In the genomic region with DNA sequence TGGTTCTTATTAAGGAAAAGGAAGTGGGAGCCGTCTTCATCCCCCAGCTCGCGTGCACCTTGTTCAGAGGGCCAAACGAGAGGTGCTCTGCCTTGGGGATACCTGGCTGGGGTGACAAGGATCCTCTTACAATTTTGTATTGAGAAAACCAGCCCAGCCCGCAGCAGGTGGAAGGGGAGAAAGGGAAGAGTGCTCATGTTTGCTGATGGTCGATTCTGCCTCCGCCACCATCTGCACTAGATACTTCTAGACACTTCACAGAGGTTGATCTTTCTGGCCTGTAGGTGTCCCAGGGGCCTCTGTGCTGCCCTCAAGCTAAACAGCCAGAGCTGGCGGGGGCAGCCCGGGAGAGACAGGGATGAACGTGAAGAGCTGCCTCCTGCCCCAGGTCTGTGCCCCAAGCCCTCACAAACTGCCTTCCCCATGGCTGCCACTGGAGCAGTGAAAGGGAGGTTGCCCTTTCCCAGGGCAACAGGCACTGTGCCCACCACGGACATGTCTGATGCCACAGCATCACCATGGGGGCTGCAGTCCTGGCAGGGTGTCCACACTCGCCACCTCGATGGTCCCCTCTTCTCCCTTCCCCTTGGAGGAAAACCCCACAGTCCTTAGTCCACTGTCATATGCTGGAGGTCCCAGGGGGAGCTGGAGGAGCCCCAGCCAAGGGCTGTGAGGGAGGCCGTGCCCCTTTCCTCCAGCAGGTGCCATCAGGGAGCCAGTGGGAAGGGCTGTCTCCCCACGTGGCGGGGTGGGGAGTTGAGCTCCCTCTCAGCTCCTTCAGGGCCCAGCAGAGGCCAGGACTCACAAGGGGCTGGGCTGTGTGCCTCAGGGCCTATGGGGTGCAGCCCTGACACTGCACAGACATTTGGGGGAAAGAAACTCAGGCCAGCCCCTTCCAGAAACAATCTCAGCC, we compare ENCODE assay signal across 9 cellular contexts. TPM values are rescaled to one million over a fixed set of nuclear protein-coding genes. Genes with fewer than 3 reads are reported as not detected.
A peak's percentile ranks its signal among the peaks of the same experiment; 100 is the strongest.
DNase-seq lines count a peak whose midpoint lies in the region; ATAC-seq and TF ChIP-seq lines count a peak whose summit lies in the region.
"Had no signal": no experiment of that assay in that cellular context is flagged by ENCODE, and none has a peak within 500 bp of the region (broad histone marks: within the 10 kb centered on the region; RNA-seq: fewer than 3 reads in every experiment).

No MANE protein-coding gene starts in this region.

- DNase-seq in Calu3 (peak; percentile 37), HL-60 (ENCODE audit: low read depth in 1 of 2, low spot score in 1 of 2) (no peak), lower lobe of right lung (no peak), heart left ventricle (no peak), GOT3 (lab: John Stamatoyannopoulos, UW) (no peak)
- peak; percentile 18 for DNase-seq in activated CD4-positive, alpha-beta memory T cell treated with anti-CD3 and anti-CD28 coated beads for 36 hours
- no peak for DNase-seq in stimulated activated CD4-positive, alpha-beta T cell treated with anti-CD3 and anti-CD28 coated beads, Interleukin-4, amount 100 ng/mL, for 1 hour
- DNase-seq: NCI-H2029 treated with DMSO at 0.1 percent for 48 hours had no signal

- H3K4me1 Mint-ChIP-seq in Calu3 (ENCODE audit: low read depth, unreplicated experiment), result peaks cover 10% of the 10 kb centered on the region
- no peaks in the 10 kb centered on the region for H3K4me1 Mint-ChIP-seq in activated CD4-positive, alpha-beta memory T cell treated with anti-CD3 and anti-CD28 coated beads for 36 hours (ENCODE audit: low read depth)

- BruUV-seq in Calu3 (replicated peaks; lab: Mats Ljungman, UMichigan), result no TSS peak

- CTCF ChIA-PET in Calu3 (lab: Charles Lee), result interaction anchor here (0.5 to 1.4 kb wide), 6 partner anchors 8 to 91 kb away, joined by 3 to 14 read pairs (median 4); partner anchors contain the start of gene TRAPPC3
- CTCF ChIA-PET in activated CD4-positive, alpha-beta memory T cell treated with anti-CD3 and anti-CD28 coated beads for 36 hours (lab: Charles Lee), result interaction anchor here (0.6 to 3.7 kb wide), 5 partner anchors 38 to 191 kb away, joined by 3 to 15 read pairs (median 4); partner anchors contain the start of gene AGO3

- POLR2A ChIA-PET in activated CD4-positive, alpha-beta memory T cell treated with anti-CD3 and anti-CD28 coated beads for 36 hours (lab: Charles Lee), result interaction anchor here (0.9 kb wide), 1 partner anchor 9 kb away, joined by 3 read pairs; no protein-coding TSS in a partner anchor

- H3K36me3 ChIP-seq in lower lobe of right lung (peaks cover 38% of the 10 kb centered on the region), heart left ventricle (peaks cover 4 to 47% (median 38%) of the 10 kb centered on the region in 9 donors)

- peaks cover 24% of the 10 kb centered on the region for H3K36me3 Mint-ChIP-seq in Calu3 (ENCODE audit: insufficient read depth, unreplicated experiment)
- peaks cover 7% of the 10 kb centered on the region for H3K36me3 Mint-ChIP-seq in activated CD4-positive, alpha-beta memory T cell treated with anti-CD3 and anti-CD28 coated beads for 36 hours

- H3K4me3 Mint-ChIP-seq in Calu3 (ENCODE audit: low read depth, unreplicated experiment), result no peak overlapping the region
- no peak overlapping the region for H3K4me3 Mint-ChIP-seq in activated CD4-positive, alpha-beta memory T cell treated with anti-CD3 and anti-CD28 coated beads for 36 hours

- no peaks in the 10 kb centered on the region for H3K9me3 Mint-ChIP-seq in Calu3 (ENCODE audit: low read depth, unreplicated experiment)
- no peaks in the 10 kb centered on the region for H3K9me3 Mint-ChIP-seq in activated CD4-positive, alpha-beta memory T cell treated with anti-CD3 and anti-CD28 coated beads for 36 hours

- H3K27me3 ChIP-seq in HL-60 (ENCODE audit: insufficient read depth, poor library complexity, severe bottlenecking) (no peaks in the 10 kb centered on the region), lower lobe of right lung (ENCODE audit: low read depth) (no peaks in the 10 kb centered on the region), heart left ventricle (no peaks in the 10 kb centered on the region)

- no peak overlapping the region for H3K27ac Mint-ChIP-seq in Calu3 (ENCODE audit: unreplicated experiment)
- H3K27ac Mint-ChIP-seq in activated CD4-positive, alpha-beta memory T cell treated with anti-CD3 and anti-CD28 coated beads for 36 hours, result no peak overlapping the region

- H3K4me1 ChIP-seq in lower lobe of right lung (peaks cover 39% of the 10 kb centered on the region), heart left ventricle (peaks cover 0 to 47% (median 20%) of the 10 kb centered on the region in 12 donors)

- H3K4me3 ChIP-seq in HL-60 (replicated peaks; ENCODE audit: insufficient read depth, low read length), result no peak overlapping the region
- H3K4me3 ChIP-seq in lower lobe of right lung, result no peak overlapping the region
- no peak overlapping the region for H3K4me3 ChIP-seq in heart left ventricle

- intact Hi-C loops in Calu3 (cut with micrococcal nuclease; ENCODE audit: unreplicated experiment) (no loop called here), lower lobe of right lung (cut with DNase I) (no loop called here), heart left ventricle (cut with DNase I) (loop anchor here in 9 of 10 donors (5.0 kb wide), 4 partner anchors 36 to 326 kb away; no protein-coding TSS in a partner anchor)
- intact Hi-C loops in activated CD4-positive, alpha-beta memory T cell treated with anti-CD3 and anti-CD28 coated beads for 36 hours (cut with micrococcal nuclease), result loop anchor here (5.0 kb wide), 3 partner anchors 51 to 326 kb away; partner anchors contain the start of gene TRAPPC3

- 69 to 76% (median 71%) methylated on average over 13 to 16 of the region's 16 CpGs for WGBS in heart left ventricle, 4 donors

- H3K27ac ChIP-seq in HL-60 (replicated peaks) (peak overlapping the region; percentile 75), lower lobe of right lung (peak overlapping the region; percentile 73), heart left ventricle (no peak overlapping the region)

- no peak for TF ChIP-seq POLR2A in heart left ventricle (IDR thresholded peaks at IDR 0.05)

- H3K27me3 Mint-ChIP-seq in Calu3 (ENCODE audit: unreplicated experiment), result no peaks in the 10 kb centered on the region
- no peaks in the 10 kb centered on the region for H3K27me3 Mint-ChIP-seq in activated CD4-positive, alpha-beta memory T cell treated with anti-CD3 and anti-CD28 coated beads for 36 hours

- H3K9me3 ChIP-seq in lower lobe of right lung (no peaks in the 10 kb centered on the region), heart left ventricle (no peaks in the 10 kb centered on the region)

- ATAC-seq in lower lobe of right lung (no peak), HG02840 (IDR thresholded peaks at IDR 0.05; ENCODE audit: low FRiP score, unreplicated experiment) (no peak), heart left ventricle (no peak)

- TF ChIP-seq CTCF in Calu3 (IDR thresholded peaks at IDR 0.05; ENCODE audit: unreplicated experiment) (no peak), HL-60 (IDR thresholded peaks at IDR 0.05; ENCODE audit: insufficient read depth, low read length) (no peak), lower lobe of right lung (IDR thresholded peaks at IDR 0.05) (no peak), heart left ventricle (IDR thresholded peaks at IDR 0.05) (no peak)

RNA-seq across cellular contexts. Expression of gene ADPRS, which starts 8.1 kb away (rescaled TPM):
- 26.5 and 32.8 TPM in 2 replicates for total RNA-seq in Calu3 (2022)
- 10 to 100 TPM; 33.3 TPM for total RNA-seq in activated CD4-positive, alpha-beta memory T cell treated with anti-CD3 and anti-CD28 coated beads for 36 hours
- total RNA-seq in lower lobe of right lung, result 32.4 TPM
- total RNA-seq in heart left ventricle, result 10 to 100 TPM; 11.3 to 49.0 (median 16.9) TPM
- polyA plus RNA-seq in heart left ventricle, result 10 to 100 TPM; 23.2 to 31.2 TPM

RNA-seq across cellular contexts. Expression of gene TEKT2, which starts 12.9 kb away (rescaled TPM):
- total RNA-seq in Calu3 (2022) (0.31 TPM in 1 of 2 replicates, not detected in the other), lower lobe of right lung (9.3 TPM), heart left ventricle (under 1 TPM in 3 of 9 donors, not detected in 6; 0.17 to 0.23 (median 0.20) TPM)
- total RNA-seq in activated CD4-positive, alpha-beta memory T cell treated with anti-CD3 and anti-CD28 coated beads for 36 hours, result not detected
- under 1 TPM in 1 of 2 donors, not detected in 1; 0.07 TPM for polyA plus RNA-seq in heart left ventricle

RNA-seq across cellular contexts. Expression of gene COL8A2, which starts 28.3 kb away (rescaled TPM):
- total RNA-seq in Calu3 (2022), result 0.07 TPM in 1 of 2 replicates, not detected in the other
- not detected for total RNA-seq in activated CD4-positive, alpha-beta memory T cell treated with anti-CD3 and anti-CD28 coated beads for 36 hours
- total RNA-seq in lower lobe of right lung, result 24.4 TPM
- total RNA-seq in heart left ventricle, result 1 to 10 TPM in 5 of 9 donors, under 1 TPM in 4; 0.33 to 2.6 (median 1.1) TPM
- polyA plus RNA-seq in heart left ventricle, result under 1 TPM; 0.34 to 0.53 TPM

RNA-seq across cellular contexts. Expression of gene TRAPPC3, which starts 52.5 kb away (rescaled TPM):
- total RNA-seq in Calu3 (2022), result 70.3 and 71.5 TPM in 2 replicates
- 10 to 100 TPM; 56.7 to 56.8 TPM for total RNA-seq in activated CD4-positive, alpha-beta memory T cell treated with anti-CD3 and anti-CD28 coated beads for 36 hours
- 60.3 TPM for total RNA-seq in lower lobe of right lung
- 10 to 100 TPM; 45.3 to 77.2 (median 52.9) TPM for total RNA-seq in heart left ventricle
- polyA plus RNA-seq in heart left ventricle, result 10 to 100 TPM; 40.8 to 89.6 TPM

RNA-seq across cellular contexts. Expression of gene MAP7D1, which starts 59.2 kb away (rescaled TPM):
- total RNA-seq in Calu3 (2022) (96.2 and 98.3 TPM in 2 replicates), lower lobe of right lung (120 TPM), heart left ventricle (100 to 1,000 TPM; 249 to 706 (median 328) TPM)
- 100 to 1,000 TPM; 138 to 143 TPM for total RNA-seq in activated CD4-positive, alpha-beta memory T cell treated with anti-CD3 and anti-CD28 coated beads for 36 hours
- polyA plus RNA-seq in heart left ventricle, result 100 to 1,000 TPM; 236 to 331 TPM

Comparison
In these comparisons a context has a peak if more than half of its experiments do, and no peak if none do; other contexts are left out.
1. DNase-seq: peak in Calu3 (single experiment) and activated CD4-positive, alpha-beta memory T cell treated with anti-CD3 and anti-CD28 coated beads for 36 hours (single experiment); none in HL-60 (0 of 2), lower lobe of right lung (single experiment), stimulated activated CD4-positive, alpha-beta T cell treated with anti-CD3 and anti-CD28 coated beads, Interleukin-4, amount 100 ng/mL, for 1 hour (single experiment), heart left ventricle (0 of 5) and GOT3 (single experiment).
2. H3K27ac ChIP-seq: peak in HL-60 (single experiment) and lower lobe of right lung (single experiment); none in heart left ventricle (0 of 12).
3. intact Hi-C loops: an anchor here in activated CD4-positive, alpha-beta memory T cell treated with anti-CD3 and anti-CD28 coated beads for 36 hours (5.0 kb wide) and heart left ventricle (5.0 kb wide); none called in Calu3 and lower lobe of right lung.